8 cellular contexts compared by ENCODE assay signal in genomic region chr2:234550511-234551107, GRCh38. TPM values are rescaled to one million over a fixed set of nuclear protein-coding genes. Genes with fewer than 3 reads are reported as not detected.
DNase-seq lines count a peak whose midpoint lies in the region; ATAC-seq, FAIRE-seq and TF ChIP-seq lines count a peak whose summit lies in the region.

No MANE protein-coding gene starts in this region.

- H3K9ac ChIP-seq in colonic mucosa (ENCODE audit: low read depth in 2 of 2, low read length in 2 of 2) (no peak overlapping the region), HepG2 (ENCODE audit: insufficient read depth, low read depth, low read length) (no peak overlapping the region)

- H3K4me3 ChIP-seq in colonic mucosa (no peak overlapping the region), HepG2 (replicated peaks in 1 of 3; ENCODE audit: insufficient read depth in 1 of 3, low read depth in 2 of 3, low read length in 3 of 3) (no peak overlapping the region)

- CTCF ChIA-PET in HepG2 (lab: Yijun Ruan, JAX; ENCODE audit: low intra/inter-chr PET ratio, low total read pairs) = interaction anchor here (0.6 to 2.4 kb wide), 5 partner anchors 455 to 566 kb away, joined by 3 to 20 read pairs (median 11); no protein-coding TSS in a partner anchor

- no peaks in the 10 kb centered on the region for H4K20me1 ChIP-seq in HepG2 (ENCODE audit: insufficient read depth, low read length)

- peak; percentile 90 for FAIRE-seq in HepG2 (lab: Jason Lieb, UNC)

- TF ChIP-seq RAD21 in HepG2 (CRISPR knock-in tag; IDR thresholded peaks at IDR 0.05) = peak; percentile 97

- peak; percentile 91 for TF ChIP-seq CTCF in colonic mucosa (IDR thresholded peaks at IDR 0.05)
- peak; percentile 99 for TF ChIP-seq CTCF in HepG2 (CRISPR knock-in tag; IDR thresholded peaks at IDR 0.05)

- no TSS peak for BruUV-seq in HepG2 (replicated peaks; lab: Mats Ljungman, UMichigan)

- in situ Hi-C loops in HepG2 (cut with HindIII; ENCODE audit: extremely low pct_ligation_motif_present, low pct_unique_long_range_greater_than_20kb) = loop anchor here (10.0 kb wide), 1 partner anchor 334 kb away; no protein-coding TSS in a partner anchor

- H3K9me3 ChIP-seq in colonic mucosa = no peaks in the 10 kb centered on the region
- H3K9me3 ChIP-seq in HepG2 (ENCODE audit: low read length) = peaks cover 7% of the 10 kb centered on the region

- H3K27me3 ChIP-seq in colonic mucosa (no peaks in the 10 kb centered on the region), HepG2 (ENCODE audit: control insufficient read depth in 1 of 2, insufficient read depth in 2 of 2, low read length in 2 of 2) (peaks cover 2 to 33% of the 10 kb centered on the region in 2 experiments; a peak in 4 of 5 replicates)

- POLR2A ChIA-PET in HepG2 (lab: Yijun Ruan, JAX) = interaction anchor here (0.8 to 0.9 kb wide), 2 partner anchors 138 to 144 kb away, joined by 3 to 4 read pairs; no protein-coding TSS in a partner anchor

- no peaks in the 10 kb centered on the region for H3K79me2 ChIP-seq in HepG2 (ENCODE audit: insufficient read depth, low read length)

- TF ChIP-seq POLR2A in HepG2 (IDR thresholded peaks at IDR 0.05; ENCODE audit: insufficient read depth in 1 of 2, low read depth in 2 of 2, low read length in 2 of 2) (no peak), GM18505 (IDR thresholded peaks at IDR 0.05; ENCODE audit: borderline replicate concordance, extremely low read depth, insufficient read depth, insufficient read length) (no peak)

- peak overlapping the region; percentile 38 for H2AFZ ChIP-seq in HepG2 (ENCODE audit: low read length)

- H3K4me2 ChIP-seq in HepG2 (ENCODE audit: low read depth, low read length) = 0 out of 2 replicates have a peak overlapping the region, but pooled peaks have one; percentile 13

- H3K27ac ChIP-seq in colonic mucosa = no peak overlapping the region
- H3K27ac ChIP-seq in HepG2 (ENCODE audit: extremely low read length, insufficient read depth, low read length) = no peak overlapping the region

- peak; percentile 65 for ATAC-seq in HG03103 (IDR thresholded peaks at IDR 0.05; ENCODE audit: low read depth, unreplicated experiment)
- peak; percentile 88 for ATAC-seq in HepG2
- ATAC-seq in GM18505 (IDR thresholded peaks at IDR 0.05; ENCODE audit: unreplicated experiment) = no peak

- WGBS in HepG2 (ENCODE audit: low lambda C conversion rate) = 19% methylated on average over 18 of the region's 18 CpGs

- no peak for TF ChIP-seq EP300 in HepG2 (IDR thresholded peaks at IDR 0.05; ENCODE audit: low read depth in 2 of 2, low read length in 2 of 2)
- TF ChIP-seq EP300 in HepG2 (CRISPR knock-in tag; IDR thresholded peaks at IDR 0.05; ENCODE audit: borderline replicate concordance) = peak; percentile 32; the same call in 1 of the 2 replicates

- DNase-seq in DMS53 (lab: John Stamatoyannopoulos, UW) (peak; percentile 78), NCI-H460 (ENCODE audit: extremely low read depth, low read depth) (peak; percentile 73), colonic mucosa (peak; percentile 61), HepG2 (ENCODE audit: low spot score) (peak; percentile 73)
- peak; percentile 72 for DNase-seq in activated CD4-positive, alpha-beta T cell treated with anti-CD3 and anti-CD28 coated beads for 48 hours
- DNase-seq in stimulated activated CD4-positive, alpha-beta T cell treated with anti-CD3 and anti-CD28 coated beads, TNF-alpha, amount 100 ng/mL, for 48 hours (ENCODE audit: low read depth in 3 of 3) = peak; percentile 11 to 40 (median 38)

- H3K4me1 ChIP-seq in colonic mucosa = no peaks in the 10 kb centered on the region
- peaks cover 33% of the 10 kb centered on the region for H3K4me1 ChIP-seq in HepG2 (ENCODE audit: insufficient read depth, low read length)

- no peaks in the 10 kb centered on the region for H3K36me3 ChIP-seq in colonic mucosa
- H3K36me3 ChIP-seq in HepG2 (replicated peaks in 1 of 2; ENCODE audit: control insufficient read depth in 1 of 2, insufficient read depth in 2 of 2, low read length in 2 of 2) = no peaks in the 10 kb centered on the region

- intact Hi-C loops in colonic mucosa (cut with DNase I) (loop anchor here (2.0 kb wide), 1 partner anchor 556 kb away; no protein-coding TSS in a partner anchor), HepG2 (cut with micrococcal nuclease; ENCODE audit: unreplicated experiment) (loop anchor here (1.0 to 10.0 kb wide), 7 partner anchors 142 to 567 kb away; no protein-coding TSS in a partner anchor)

TF ChIP-seq in HepG2, 621 proteins besides CTCF, POLR2A, EP300 and RAD21 (continues in another document):
- TF ChIP-seq ZNF496 (CRISPR knock-in tag; IDR thresholded peaks at IDR 0.05; ENCODE audit: insufficient replicate concordance) (no peak), MLLT10 (CRISPR knock-in tag; IDR thresholded peaks at IDR 0.05) (no peak), ZNF580 (CRISPR knock-in tag; IDR thresholded peaks at IDR 0.05; ENCODE audit: borderline replicate concordance, low read depth) (peak; percentile 62; the same call in 1 of the 2 replicates), TBL1XR1 (IDR thresholded peaks at IDR 0.05; ENCODE audit: borderline replicate concordance, low read length, partially characterized antibody) (no peak), ZNF746 (CRISPR knock-in tag; IDR thresholded peaks at IDR 0.05) (no peak), YEATS2 (CRISPR knock-in tag; IDR thresholded peaks at IDR 0.05; ENCODE audit: borderline replicate concordance) (peak; percentile 32; the same call in 1 of the 2 replicates), ELF4 (CRISPR knock-in tag; IDR thresholded peaks at IDR 0.05; ENCODE audit: borderline replicate concordance) (no peak), NFATC3 (CRISPR knock-in tag; IDR thresholded peaks at IDR 0.05) (peak; percentile 7; the same call in 1 of the 2 replicates), ZNF572 (CRISPR knock-in tag; IDR thresholded peaks at IDR 0.05) (0 out of 2 replicates have a peak, but pooled peaks have one; percentile 57), KLF6 (CRISPR knock-in tag; IDR thresholded peaks at IDR 0.05) (no peak), AGO1 (IDR thresholded peaks at IDR 0.05; ENCODE audit: low read depth, low read length, poor library complexity, severe bottlenecking) (no peak)
- TF ChIP-seq, protein P1, sequence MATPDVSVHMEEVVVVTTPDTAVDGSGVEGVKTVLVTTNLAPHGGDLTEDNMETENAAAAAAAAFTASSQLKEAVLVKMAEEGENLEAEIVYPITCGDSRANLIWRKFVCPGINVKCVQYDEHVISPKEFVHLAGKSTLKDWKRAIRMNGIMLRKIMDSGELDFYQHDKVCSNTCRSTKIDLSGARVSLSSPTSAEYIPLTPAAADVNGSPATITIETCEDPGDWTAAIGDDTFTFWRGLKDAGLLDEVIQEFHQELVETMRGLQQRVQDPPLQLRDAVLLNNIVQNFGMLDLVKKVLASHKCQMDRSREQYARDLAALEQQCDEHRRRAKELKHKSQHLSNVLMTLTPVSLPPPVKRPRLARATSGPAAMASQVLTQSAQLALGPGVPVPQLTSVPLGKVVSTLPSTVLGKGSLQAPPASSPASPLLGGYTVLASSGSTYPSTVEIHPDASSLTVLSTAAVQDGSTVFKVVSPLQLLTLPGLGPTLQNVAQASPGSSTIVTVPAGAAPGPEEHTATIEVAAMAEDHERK (CRISPR knock-in tag; IDR thresholded peaks at IDR 0.05; ENCODE audit: low read depth) = no peak

RNA-seq across cellular contexts. Expression of gene ARL4C, which starts 53.7 kb away (rescaled TPM):
- total RNA-seq in NCI-H460 (2014; rRNA removed; shearing (Covaris generic)) = 0.69 and 1.2 TPM in 2 replicates
- polyA plus RNA-seq in NCI-H460 (2014; cell fraction: nucleus; rRNA removed) = 0.13 and 0.38 TPM in 2 replicates
- total RNA-seq in colonic mucosa = 1 to 10 TPM; 1.8 to 4.9 TPM
- 0.15 and 0.21 TPM in 2 replicates for total RNA-seq in HepG2 (2016; rRNA removed; fragmentation: Illumina TruSeq; extraction: Trizol)
- total RNA-seq in HepG2 (2016; cell fraction: cytosol; rRNA removed; fragmentation: Illumina TruSeq; extraction: Trizol; ENCODE audit: low read depth) = not detected in 2 replicates
- total RNA-seq in HepG2 (2016; cell fraction: insoluble cytoplasmic fraction; rRNA removed; fragmentation: Illumina TruSeq; extraction: Trizol) = 0.12 and 0.15 TPM in 2 replicates
- total RNA-seq in HepG2 (2016; cell fraction: membrane; rRNA removed; fragmentation: Illumina TruSeq; extraction: Trizol) = 0.14 and 0.15 TPM in 2 replicates
- 0.16 and 0.25 TPM in 2 replicates for total RNA-seq in HepG2 (2016; cell fraction: nucleus; rRNA removed; fragmentation: Illumina TruSeq; extraction: Trizol)
- 0.07 and 0.08 TPM in 2 replicates for polyA plus RNA-seq in HepG2 (2011; rRNA removed)
- polyA plus RNA-seq in HepG2 (2011; cell fraction: cytosol; rRNA removed) = 0.05 and 0.09 TPM in 2 replicates
- 0.06 and 0.14 TPM in 2 replicates for polyA plus RNA-seq in HepG2 (2011; cell fraction: nucleus; rRNA removed)
- 0.05 TPM in 1 of 2 replicates, not detected in the other for polyA plus RNA-seq in HepG2 (2012)
- polyA plus RNA-seq in HepG2 (2016; cell fraction: cytosol; fragmentation: Illumina TruSeq; extraction: Trizol; ENCODE audit: low read depth) = 0.03 and 0.06 TPM in 2 replicates
- polyA plus RNA-seq in HepG2 (2016; cell fraction: insoluble cytoplasmic fraction; fragmentation: Illumina TruSeq; extraction: Trizol; ENCODE audit: low read depth) = 0.19 and 0.28 TPM in 2 replicates
- 0.09 and 0.15 TPM in 2 replicates for polyA plus RNA-seq in HepG2 (2016; cell fraction: membrane; fragmentation: Illumina TruSeq; extraction: Trizol; ENCODE audit: low read depth)
- polyA plus RNA-seq in HepG2 (2016; cell fraction: nucleus; fragmentation: Illumina TruSeq; extraction: Trizol; ENCODE audit: insufficient read depth, low read depth) = 0.21 and 0.36 TPM in 2 replicates
- not detected in 2 replicates for polyA minus RNA-seq in HepG2 (2011; rRNA and poly(A)+ RNA removed; ENCODE audit: low replicate concordance)
- polyA minus RNA-seq in HepG2 (2011; cell fraction: cytosol; rRNA and poly(A)+ RNA removed) = not detected in 2 replicates
- polyA minus RNA-seq in HepG2 (2011; cell fraction: nucleus; rRNA and poly(A)+ RNA removed) = not detected in 2 replicates
